Comparison of ENCODE assay signal across 22 cellular contexts in genomic region chr3:166388321-166388720, GRCh38.
"Had no signal": no experiment of that assay in that cellular context is flagged by ENCODE, and none has a peak within 500 bp of the region (broad histone marks: within the 10 kb centered on the region; RNA-seq: fewer than 3 reads in every experiment).

No MANE protein-coding gene starts in this region.

- H3K4me3 ChIP-seq: cardiac muscle cell, Peyer's patch had no signal

- H3K27ac ChIP-seq: brain microvascular endothelial cell, cardiac muscle cell, Peyer's patch, WERI-Rb-1 had no signal

- H3K4me1 ChIP-seq: Peyer's patch had no signal

- H3K27me3 ChIP-seq: brain microvascular endothelial cell, cardiac muscle cell, Peyer's patch had no signal

- DNase-seq: activated CD4-positive, alpha-beta memory T cell treated with anti-CD3 and anti-CD28 coated beads, Interleukin-2, amount 10 ng/mL, durations not matched to agents 7 days and 5 days; activated CD4-positive, alpha-beta T cell treated with anti-CD3 and anti-CD28 coated beads for 36 hours; activated CD4-positive, alpha-beta T cell treated with anti-CD3 and anti-CD28 coated beads, Interleukin-2, amount 50 U/mL, for 1 hour; activated gamma-delta T cell; activated naive CD4-positive, alpha-beta T cell treated with anti-CD3 and anti-CD28 coated beads for 36 hours; activated T-cell treated with anti-CD3 and anti-CD28 coated beads for 4 hours; activated T-cell treated with anti-CD3 and anti-CD28 coated beads, Interleukin-2, amount 50 U/mL, for 48 hours; brain microvascular endothelial cell; cerebellar nuclear complex; Karpas-422; MV-4-11; NCI-H1105; NCI-H1436; NCI-H1694 treated with DMSO at 0.1 percent for 48 hours; NCI-H2029 treated with DMSO at 0.1 percent for 48 hours; NCI-H510A treated with DMSO at 0.1 percent for 48 hours; NCI-H69; Peyer's patch; SHP77; T-helper 1 cell; WERI-Rb-1 had no signal

- H3K9me3 ChIP-seq: Peyer's patch had no signal

- H3K36me3 ChIP-seq: brain microvascular endothelial cell, cardiac muscle cell, Peyer's patch, WERI-Rb-1 had no signal
